In genomic region chr17:59106463-59107305, GRCh38 we compare ENCODE assay signal across 1 cellular context.
TF ChIP-seq lines count a peak whose summit lies in the region.

Gene TRIM37, minus strand, starts transcription at chr17:59106880. Its CDS starts 419 bp downstream, at chr17:59106461.

TF ChIP-seq in H1, 55 proteins besides CTCF, POLR2A, EP300 and RAD21:
- TF ChIP-seq USF2 (IDR thresholded peaks at IDR 0.05; ENCODE audit: low read length), result peak; percentile 89
- peak; percentile 64; the same call in 1 of the 2 replicates for TF ChIP-seq YY1 (IDR thresholded peaks at IDR 0.05; ENCODE audit: low read depth, low read length)
- peak; percentile 85 for TF ChIP-seq BRCA1 (IDR thresholded peaks at IDR 0.05; ENCODE audit: low read depth, low read length)
- TF ChIP-seq GTF2F1 (IDR thresholded peaks at IDR 0.05; ENCODE audit: borderline replicate concordance, low read depth, low read length), result no peak
- TF ChIP-seq BACH1 (IDR thresholded peaks at IDR 0.05; ENCODE audit: low read length), result peak; percentile 57; the same call in 1 of the 2 replicates
- TF ChIP-seq PHF8 (conservative IDR thresholded peaks at IDR 0.05; ENCODE audit: low read depth, low read length), result peak; percentile 86
- TF ChIP-seq SP1 (IDR thresholded peaks at IDR 0.05; ENCODE audit: low read depth, low read length), result peak; percentile 58; the same call in 1 of the 2 replicates
- TF ChIP-seq CHD2 (IDR thresholded peaks at IDR 0.05; ENCODE audit: low read length), result peak; percentile 95
- no peak for TF ChIP-seq SIX5 (IDR thresholded peaks at IDR 0.05; ENCODE audit: low read depth, low read length)
- no peak for TF ChIP-seq BCL11A (IDR thresholded peaks at IDR 0.05; ENCODE audit: low read depth in 2 of 2, low read length in 2 of 2)
- TF ChIP-seq RXRA (IDR thresholded peaks at IDR 0.05; ENCODE audit: insufficient read depth, low read depth, low read length), result no peak
- TF ChIP-seq ZNF274 (IDR thresholded peaks at IDR 0.05; ENCODE audit: borderline replicate concordance, extremely low read depth, low read length), result no peak
- TF ChIP-seq HDAC6 (IDR thresholded peaks at IDR 0.05; ENCODE audit: low read depth, low read length), result no peak
- TF ChIP-seq SP2 (IDR thresholded peaks at IDR 0.05; ENCODE audit: low read length), result no peak
- TF ChIP-seq ATF2 (IDR thresholded peaks at IDR 0.05; ENCODE audit: low read length), result no peak; the same call in 1 of the 2 replicates
- TF ChIP-seq CREB1 (IDR thresholded peaks at IDR 0.05), result no peak; the same call in 1 of the 2 replicates
- peak; percentile 78 for TF ChIP-seq POLR2AphosphoS5 (IDR thresholded peaks at IDR 0.05; ENCODE audit: low read depth, low read length)
- TF ChIP-seq RBBP5 (IDR thresholded peaks at IDR 0.05; ENCODE audit: borderline replicate concordance, low read depth, low read length), result 0 out of 2 replicates have a peak, but pooled peaks have one; percentile 34
- TF ChIP-seq TCF12 (IDR thresholded peaks at IDR 0.05; ENCODE audit: low read depth, low read length), result peak; percentile 80
- no peak for TF ChIP-seq CBX8 (IDR thresholded peaks at IDR 0.05; ENCODE audit: borderline replicate concordance, low read depth, low read length)
- no peak for TF ChIP-seq SRF (IDR thresholded peaks at IDR 0.05; ENCODE audit: low read depth, low read length)
- 0 out of 2 replicates have a peak, but pooled peaks have one; percentile 23 for TF ChIP-seq TBP (IDR thresholded peaks at IDR 0.05; ENCODE audit: low read depth, low read length)
- TF ChIP-seq MAFK (IDR thresholded peaks at IDR 0.05; ENCODE audit: low read depth, low read length), result no peak; the same call in 1 of the 2 replicates
- TF ChIP-seq ASH2L (IDR thresholded peaks at IDR 0.05; ENCODE audit: low read length), result no peak
- no peak for TF ChIP-seq RNF2 (IDR thresholded peaks at IDR 0.05; ENCODE audit: borderline replicate concordance, low read depth, low read length, missing control alignments, poor library complexity, severe bottlenecking)
- no peak for TF ChIP-seq SP4 (IDR thresholded peaks at IDR 0.05; ENCODE audit: low read length)
- no peak for TF ChIP-seq JUND (IDR thresholded peaks at IDR 0.05; ENCODE audit: low read length)
- TF ChIP-seq TAF7 (optimal IDR thresholded peaks at IDR 0.05; ENCODE audit: borderline replicate concordance, low read depth, low read length), result peak; percentile 64
- no peak for TF ChIP-seq EZH2 (IDR thresholded peaks at IDR 0.05; ENCODE audit: low read depth, low read length, severe bottlenecking)
- peak; percentile 67; the same call in 1 of the 2 replicates for TF ChIP-seq ATF3 (IDR thresholded peaks at IDR 0.05; ENCODE audit: insufficient read depth, low read depth, low read length)
- TF ChIP-seq SIN3A (conservative IDR thresholded peaks at IDR 0.05 in 1 of 2, IDR thresholded peaks at IDR 0.05 in 1 of 2; ENCODE audit: low read depth in 1 of 2, low read length in 2 of 2), result peak; percentile 30 to 87; a peak in 2 of 4 replicates
- peak; percentile 69; the same call in 1 of the 2 replicates for TF ChIP-seq MAX (IDR thresholded peaks at IDR 0.05)
- TF ChIP-seq RFX5 (IDR thresholded peaks at IDR 0.05; ENCODE audit: borderline replicate concordance, low read depth, low read length), result no peak
- no peak for TF ChIP-seq CHD7 (IDR thresholded peaks at IDR 0.05; ENCODE audit: insufficient replicate concordance, low read length)
- no peak for TF ChIP-seq KDM4A (IDR thresholded peaks at IDR 0.05; ENCODE audit: low read depth, low read length, severe bottlenecking)
- TF ChIP-seq E2F6 (IDR thresholded peaks at IDR 0.05), result peak; percentile 82
- TF ChIP-seq EGR1 (IDR thresholded peaks at IDR 0.05; ENCODE audit: borderline replicate concordance, low read depth, low read length), result peak; percentile 95
- peak; percentile 79 for TF ChIP-seq NRF1 (IDR thresholded peaks at IDR 0.05; ENCODE audit: low read depth, low read length)
- TF ChIP-seq HDAC2 (IDR thresholded peaks at IDR 0.05; ENCODE audit: borderline replicate concordance in 1 of 2, low read depth in 2 of 2, low read length in 2 of 2), result peak in 1 of 2 experiments; percentile 75; a peak in 2 of 4 replicates
- TF ChIP-seq TEAD4 (IDR thresholded peaks at IDR 0.05; ENCODE audit: low read depth, low read length), result 0 out of 2 replicates have a peak, but pooled peaks have one; percentile 4
- peak; percentile 83 for TF ChIP-seq TAF1 (IDR thresholded peaks at IDR 0.05; ENCODE audit: low read depth, low read length)
- no peak for TF ChIP-seq CHD1 (IDR thresholded peaks at IDR 0.05; ENCODE audit: low read depth, low read length)
- no peak for TF ChIP-seq NANOG (IDR thresholded peaks at IDR 0.05; ENCODE audit: insufficient read depth, low read depth, low read length, poor library complexity, severe bottlenecking)
TF ChIP-seq in H1: peak in this region for 21.
